23 cellular contexts compared by ENCODE assay signal in the genomic region with DNA sequence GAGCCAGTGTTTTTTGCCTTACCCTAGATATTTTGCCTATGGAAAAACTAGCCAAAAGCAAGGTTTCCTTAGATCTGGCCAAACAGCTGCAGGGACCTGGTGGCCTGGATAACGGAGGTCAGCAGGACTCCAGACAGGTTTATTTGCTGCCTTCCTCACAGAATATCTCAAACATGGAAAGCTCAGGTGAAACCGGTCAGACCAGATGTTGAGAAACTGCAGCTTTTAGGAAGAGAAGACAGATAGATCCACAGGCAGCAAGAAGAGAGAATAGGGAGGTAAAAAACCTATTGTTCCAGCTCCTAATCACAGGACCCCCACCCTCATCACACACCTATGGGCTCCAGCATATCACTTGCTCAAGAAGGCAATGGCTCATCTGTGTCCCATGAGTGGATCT. TPM values are rescaled to one million over a fixed set of nuclear protein-coding genes. Genes with fewer than 3 reads are reported as not detected.
"Had no signal": no experiment of that assay in that cellular context is flagged by ENCODE, and none has a peak within 500 bp of the region (broad histone marks: within the 10 kb centered on the region; RNA-seq: fewer than 3 reads in every experiment).

No MANE protein-coding gene starts in this region.

- H3K36me3 ChIP-seq: MG63 had no signal

- H3K4me2 ChIP-seq: SK-N-SH had no signal

- DNase-seq: Karpas-422, KG1, MG63, NCI-H1092, NCI-H1105 treated with DMSO at 0.1 percent for 48 hours, NCI-H1417 treated with DMSO at 0.1 percent for 48 hours, NCI-H146, NCI-H1694 treated with DMSO at 0.1 percent for 48 hours, NCI-H1930, NCI-H2081 treated with DMSO at 0.1 percent for 48 hours, NCI-H2171, NCI-H226, NCI-H446, NCI-H510A, NCI-H524 treated with DMSO at 0.1 percent for 48 hours, NCI-H69, NCI-H774, Right ventricle myocardium superior, RPMI8226, SIG-M5, SK-N-SH had no signal

- H3K9me2 ChIP-seq: SK-N-SH had no signal

- H3K4me3 ChIP-seq: MG63 had no signal

- H3K9me3 ChIP-seq: MG63, SK-N-SH had no signal

- H3K9ac ChIP-seq: SK-N-SH had no signal

- H3K27me3 ChIP-seq: MG63 had no signal

RNA-seq across cellular contexts. Expression of gene SLC16A2, which starts 16.2 kb away (rescaled TPM):
- total RNA-seq: HT-29, OCI-LY7 had no signal
